Comparison of ENCODE assay signal across 8 cellular contexts in genomic region chr17:56976941-56977570, GRCh38. TPM values are rescaled to one million over a fixed set of nuclear protein-coding genes. Genes with fewer than 3 reads are reported as not detected.
DNase-seq lines count a peak whose midpoint lies in the region; ATAC-seq and TF ChIP-seq lines count a peak whose summit lies in the region.

No MANE protein-coding gene starts in this region.

- H3K27ac ChIP-seq in SJCRH30 = no peak overlapping the region
- H3K27ac ChIP-seq in parathyroid adenoma = no peak overlapping the region

- H2AFZ ChIP-seq in parathyroid adenoma = peak overlapping the region; percentile 36

- H3K36me3 ChIP-seq in ES-I3 (ENCODE audit: insufficient read depth, low read length) = no peaks in the 10 kb centered on the region
- H3K36me3 ChIP-seq in SJCRH30 = no peaks in the 10 kb centered on the region
- H3K36me3 ChIP-seq in parathyroid adenoma (ENCODE audit: control insufficient read depth, insufficient read depth, low read length) = no peaks in the 10 kb centered on the region

- H3K4me2 ChIP-seq in parathyroid adenoma (ENCODE audit: low read length) = no peak overlapping the region

- H3K4me3 ChIP-seq in SJCRH30 = peak overlapping the region; percentile 61
- H3K4me3 ChIP-seq in parathyroid adenoma (ENCODE audit: low read depth, low read length) = peak overlapping the region; percentile 89

- DNase-seq in SJCRH30 (no peak), fibroblast of peridontal ligament (ENCODE audit: extremely low read depth) (peak; percentile 8), GF-D8 (lab: John Stamatoyannopoulos, UW) (no peak)
- DNase-seq in stimulated activated CD8-positive, alpha-beta memory T cell treated with anti-CD3 and anti-CD28 coated beads, Interleukin-4, amount 100 ng/mL, for 48 hours = no peak
- no peak for DNase-seq in stimulated activated CD4-positive, alpha-beta T cell treated with anti-CD3 and anti-CD28 coated beads, Interleukin-4, amount 100 ng/mL, for 4 hours

- H3K9ac ChIP-seq in ES-I3 (ENCODE audit: low read depth, low read length) (peak overlapping the region; percentile 84; the same call in 1 of the 2 replicates), parathyroid adenoma (no peak overlapping the region)

- no peak for TF ChIP-seq CTCF in parathyroid adenoma (IDR thresholded peaks at IDR 0.05)

- peaks cover 9% of the 10 kb centered on the region; the same call in 1 of the 2 replicates for H3K4me1 ChIP-seq in ES-I3 (ENCODE audit: insufficient read depth, low read length)
- no peaks in the 10 kb centered on the region for H3K4me1 ChIP-seq in SJCRH30
- peaks cover 21% of the 10 kb centered on the region for H3K4me1 ChIP-seq in parathyroid adenoma

- H3K9me3 ChIP-seq in ES-I3 (ENCODE audit: control insufficient read depth, insufficient read depth, low read length) = peaks cover 2% of the 10 kb centered on the region; the same call in 1 of the 2 replicates
- H3K9me3 ChIP-seq in SJCRH30 (replicated peaks) = no peaks in the 10 kb centered on the region
- H3K9me3 ChIP-seq in parathyroid adenoma (ENCODE audit: control insufficient read depth, low read length) = no peaks in the 10 kb centered on the region

- ATAC-seq in GM18870 (IDR thresholded peaks at IDR 0.05; ENCODE audit: unreplicated experiment) = no peak

- no peaks in the 10 kb centered on the region for H3K79me2 ChIP-seq in parathyroid adenoma

- H3K27me3 ChIP-seq in SJCRH30 = no peaks in the 10 kb centered on the region
- H3K27me3 ChIP-seq in parathyroid adenoma (ENCODE audit: control insufficient read depth, insufficient read depth, low read length) = no peaks in the 10 kb centered on the region

RNA-seq across cellular contexts. Expression of gene SCPEP1, which starts 0.9 kb away (rescaled TPM):
- 16.6 and 18.6 TPM in 2 replicates for total RNA-seq in SJCRH30 (2014; rRNA removed; shearing (Covaris generic))

RNA-seq across cellular contexts. Expression of gene COIL, which starts 16.2 kb away (rescaled TPM):
- total RNA-seq in SJCRH30 (2014; rRNA removed; shearing (Covaris generic)) = 24.8 and 28.2 TPM in 2 replicates
